ENCODE assay signal across 27 cellular contexts in the genomic region with DNA sequence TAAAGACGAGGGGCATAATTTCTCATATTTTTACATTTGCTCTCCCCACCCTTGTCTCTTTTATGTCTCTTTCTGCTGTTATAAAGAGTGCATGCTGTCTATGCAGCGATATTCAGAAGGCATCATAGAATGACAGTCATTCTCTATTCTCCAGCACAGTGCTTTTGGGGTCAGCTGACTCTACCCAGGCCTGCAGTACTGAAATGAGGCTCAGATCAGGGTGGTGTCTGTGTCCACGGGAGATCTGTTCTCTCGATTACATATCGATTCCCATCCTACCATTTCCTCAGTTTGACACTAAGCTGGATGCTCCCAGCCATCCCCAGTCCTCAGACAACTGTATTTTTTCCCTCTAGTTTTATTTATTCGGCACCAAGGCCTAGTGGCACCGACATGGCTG.
DNase-seq lines count a peak whose midpoint lies in the region; ATAC-seq lines count a peak whose summit lies in the region.
"Had no signal": no experiment of that assay in that cellular context is flagged by ENCODE, and none has a peak within 500 bp of the region (broad histone marks: within the 10 kb centered on the region; RNA-seq: fewer than 3 reads in every experiment).

No MANE protein-coding gene starts in this region.

- H3K27ac ChIP-seq in SJCRH30: no peak overlapping the region
- H3K27ac ChIP-seq: brain microvascular endothelial cell, C4-2B, foreskin keratinocyte, left ventricle myocardium inferior, parathyroid adenoma, thyroid gland had no signal

- no peak for DNase-seq in activated naive CD8-positive, alpha-beta T cell treated with anti-CD3 and anti-CD28 coated beads, Interleukin-2, amount 10 ng/mL, durations not matched to agents 7 days and 5 days
- no peak for DNase-seq in activated naive CD8-positive, alpha-beta T cell treated with anti-CD3 and anti-CD28 coated beads, Interleukin-2, amount 50 U/mL, for 24 hours
- DNase-seq in naive thymus-derived CD8-positive, alpha-beta T cell: no peak
- no peak for DNase-seq in DMS79 (lab: John Stamatoyannopoulos, UW)
- no peak for DNase-seq in HPDE6-E6E7 (ENCODE audit: extremely low spot score)
- no peak for DNase-seq in SJCRH30
- DNase-seq: activated effector memory CD4-positive, alpha-beta T cell treated with Interleukin-2 at 50 U/mL for 16 hours; adrenal gland; brain microvascular endothelial cell; DMS 273 treated with DMSO at 0.1 percent for 48 hours; foreskin keratinocyte; left ventricle myocardium inferior; MG63; NCI-H1436 treated with DMSO at 0.1 percent for 48 hours; NCI-H446 treated with DMSO at 0.1 percent for 48 hours; nephron progenitor cell; OCI-M1; right cardiac atrium; stimulated activated CD4-positive, alpha-beta T cell treated with anti-CD3 and anti-CD28 coated beads, Interleukin-12 subunit alpha, Interleukin-12 subunit beta, amount 100 ng/mL, for 4 hours; stimulated activated CD4-positive, alpha-beta T cell treated with anti-CD3 and anti-CD28 coated beads, Interleukin-4, amount 100 ng/mL, for 24 hours; stimulated activated naive CD8-positive, alpha-beta T cell treated with anti-CD3 and anti-CD28 coated beads, Interleukin-15, Interleukin-2, amounts not matched to agents 100 U/mL and 50 U/mL, for 24 hours; thyroid gland had no signal

- H3K27me3 ChIP-seq in SJCRH30: no peaks in the 10 kb centered on the region
- H3K27me3 ChIP-seq: adrenal gland, brain microvascular endothelial cell, foreskin keratinocyte, MG63, thyroid gland had no signal

- no peak overlapping the region for H3K4me3 Mint-ChIP-seq in activated naive CD8-positive, alpha-beta T cell treated with anti-CD3 and anti-CD28 coated beads, Interleukin-2, amount 10 ng/mL, durations not matched to agents 7 days and 5 days
- H3K4me3 Mint-ChIP-seq in activated naive CD8-positive, alpha-beta T cell treated with anti-CD3 and anti-CD28 coated beads, Interleukin-2, amount 50 U/mL, for 24 hours: no peak overlapping the region
- peak overlapping the region; percentile 10 for H3K4me3 Mint-ChIP-seq in activated T-helper 17 cell treated with anti-CD3 and anti-CD28 coated beads, Interleukin-2, amount 50 U/mL, for 72 hours
- H3K4me3 Mint-ChIP-seq in naive thymus-derived CD8-positive, alpha-beta T cell: peak overlapping the region in 3 of 10 donors; percentile 14 to 42 (median 16)
- H3K4me3 Mint-ChIP-seq: nephron progenitor cell had no signal

- peak overlapping the region; percentile 81 for H3K27ac Mint-ChIP-seq in activated naive CD8-positive, alpha-beta T cell treated with anti-CD3 and anti-CD28 coated beads, Interleukin-2, amount 10 ng/mL, durations not matched to agents 7 days and 5 days
- H3K27ac Mint-ChIP-seq in activated naive CD8-positive, alpha-beta T cell treated with anti-CD3 and anti-CD28 coated beads, Interleukin-2, amount 50 U/mL, for 24 hours: no peak overlapping the region
- H3K27ac Mint-ChIP-seq in activated T-helper 17 cell treated with anti-CD3 and anti-CD28 coated beads, Interleukin-2, amount 50 U/mL, for 72 hours: peak overlapping the region; percentile 14
- H3K27ac Mint-ChIP-seq in naive thymus-derived CD8-positive, alpha-beta T cell: peak overlapping the region in 9 of 10 donors; percentile 12 to 87 (median 76)
- H3K27ac Mint-ChIP-seq: nephron progenitor cell had no signal

- peaks cover 3% of the 10 kb centered on the region; the same call in 1 of the 2 replicates for H3K4me1 ChIP-seq in SJCRH30
- H3K4me1 ChIP-seq: adrenal gland, foreskin keratinocyte, parathyroid adenoma, thyroid gland had no signal

- H3K4me3 ChIP-seq in SJCRH30: no peak overlapping the region
- H3K4me3 ChIP-seq: adrenal gland, left ventricle myocardium inferior, MG63, thyroid gland had no signal

- no peaks in the 10 kb centered on the region for H3K9me3 ChIP-seq in SJCRH30 (replicated peaks)
- H3K9me3 ChIP-seq: adrenal gland, left ventricle myocardium inferior, MG63, thyroid gland had no signal

- peaks cover 2% of the 10 kb centered on the region for H3K36me3 Mint-ChIP-seq in activated naive CD8-positive, alpha-beta T cell treated with anti-CD3 and anti-CD28 coated beads, Interleukin-2, amount 10 ng/mL, durations not matched to agents 7 days and 5 days
- H3K36me3 Mint-ChIP-seq in activated naive CD8-positive, alpha-beta T cell treated with anti-CD3 and anti-CD28 coated beads, Interleukin-2, amount 50 U/mL, for 24 hours (ENCODE audit: low read depth): no peaks in the 10 kb centered on the region
- H3K36me3 Mint-ChIP-seq in activated T-helper 17 cell treated with anti-CD3 and anti-CD28 coated beads, Interleukin-2, amount 50 U/mL, for 72 hours (ENCODE audit: low read depth): no peaks in the 10 kb centered on the region
- H3K36me3 Mint-ChIP-seq in naive thymus-derived CD8-positive, alpha-beta T cell: no peaks in the 10 kb centered on the region

- POLR2A ChIA-PET in activated naive CD8-positive, alpha-beta T cell treated with anti-CD3 and anti-CD28 coated beads, Interleukin-2, amount 10 ng/mL, durations not matched to agents 7 days and 5 days (lab: Charles Lee): no interaction called here
- POLR2A ChIA-PET in naive thymus-derived CD8-positive, alpha-beta T cell (lab: Charles Lee): no interaction called here

- no peaks in the 10 kb centered on the region for H3K27me3 Mint-ChIP-seq in activated naive CD8-positive, alpha-beta T cell treated with anti-CD3 and anti-CD28 coated beads, Interleukin-2, amount 10 ng/mL, durations not matched to agents 7 days and 5 days
- no peaks in the 10 kb centered on the region for H3K27me3 Mint-ChIP-seq in activated naive CD8-positive, alpha-beta T cell treated with anti-CD3 and anti-CD28 coated beads, Interleukin-2, amount 50 U/mL, for 24 hours
- H3K27me3 Mint-ChIP-seq in activated T-helper 17 cell treated with anti-CD3 and anti-CD28 coated beads, Interleukin-2, amount 50 U/mL, for 72 hours: no peaks in the 10 kb centered on the region
- H3K27me3 Mint-ChIP-seq in naive thymus-derived CD8-positive, alpha-beta T cell: no peaks in the 10 kb centered on the region

- ATAC-seq in activated naive CD8-positive, alpha-beta T cell treated with anti-CD3 and anti-CD28 coated beads, Interleukin-2, amount 10 ng/mL, durations not matched to agents 7 days and 5 days (ENCODE audit: low read depth): no peak
- ATAC-seq in activated naive CD8-positive, alpha-beta T cell treated with anti-CD3 and anti-CD28 coated beads, Interleukin-2, amount 50 U/mL, for 24 hours: no peak
- ATAC-seq in activated T-helper 17 cell treated with anti-CD3 and anti-CD28 coated beads, Interleukin-2, amount 50 U/mL, for 72 hours (replicated peaks): no peak
- ATAC-seq in naive thymus-derived CD8-positive, alpha-beta T cell: no peak
- ATAC-seq: esophagus mucosa; foreskin keratinocyte; HCT116; right cardiac atrium; stimulated activated naive CD8-positive, alpha-beta T cell treated with anti-CD3 and anti-CD28 coated beads, Interleukin-15, Interleukin-2, amounts not matched to agents 100 U/mL and 50 U/mL, for 24 hours had no signal

- no peaks in the 10 kb centered on the region for H3K36me3 ChIP-seq in SJCRH30
- H3K36me3 ChIP-seq: adrenal gland, brain microvascular endothelial cell, left ventricle myocardium inferior, MG63, thyroid gland had no signal

- H3K4me1 Mint-ChIP-seq in activated naive CD8-positive, alpha-beta T cell treated with anti-CD3 and anti-CD28 coated beads, Interleukin-2, amount 10 ng/mL, durations not matched to agents 7 days and 5 days: peaks cover 49% of the 10 kb centered on the region
- peaks cover 49% of the 10 kb centered on the region for H3K4me1 Mint-ChIP-seq in activated naive CD8-positive, alpha-beta T cell treated with anti-CD3 and anti-CD28 coated beads, Interleukin-2, amount 50 U/mL, for 24 hours
- peaks cover 35% of the 10 kb centered on the region for H3K4me1 Mint-ChIP-seq in activated T-helper 17 cell treated with anti-CD3 and anti-CD28 coated beads, Interleukin-2, amount 50 U/mL, for 72 hours
- peaks cover 20 to 68% (median 28%) of the 10 kb centered on the region in 4 donors for H3K4me1 Mint-ChIP-seq in naive thymus-derived CD8-positive, alpha-beta T cell
- H3K4me1 Mint-ChIP-seq: nephron progenitor cell had no signal

- H3K9me3 Mint-ChIP-seq in activated naive CD8-positive, alpha-beta T cell treated with anti-CD3 and anti-CD28 coated beads, Interleukin-2, amount 10 ng/mL, durations not matched to agents 7 days and 5 days: no peaks in the 10 kb centered on the region
- no peaks in the 10 kb centered on the region for H3K9me3 Mint-ChIP-seq in activated naive CD8-positive, alpha-beta T cell treated with anti-CD3 and anti-CD28 coated beads, Interleukin-2, amount 50 U/mL, for 24 hours
- no peaks in the 10 kb centered on the region for H3K9me3 Mint-ChIP-seq in activated T-helper 17 cell treated with anti-CD3 and anti-CD28 coated beads, Interleukin-2, amount 50 U/mL, for 72 hours
- no peaks in the 10 kb centered on the region for H3K9me3 Mint-ChIP-seq in naive thymus-derived CD8-positive, alpha-beta T cell
- H3K9me3 Mint-ChIP-seq: nephron progenitor cell had no signal
